Comparison of ENCODE assay signal across 29 cellular contexts in genomic region chr5:148569948-148570347, GRCh38.
DNase-seq lines count a peak whose midpoint lies in the region; ATAC-seq and TF ChIP-seq lines count a peak whose summit lies in the region.
"Had no signal": no experiment of that assay in that cellular context is flagged by ENCODE, and none has a peak within 500 bp of the region (broad histone marks: within the 10 kb centered on the region; RNA-seq: fewer than 3 reads in every experiment).

No MANE protein-coding gene starts in this region.

- H3K4me3 Mint-ChIP-seq in activated T-cell treated with anti-CD3 and anti-CD28 coated beads, Interleukin-2, amount 50 U/mL, for 72 hours, result no peak overlapping the region
- H3K4me3 Mint-ChIP-seq: activated naive CD4-positive, alpha-beta T cell treated with anti-CD3 and anti-CD28 coated beads, Interleukin-2, amount 10 ng/mL, durations not matched to agents 7 days and 5 days; naive B cell; stimulated activated naive CD8-positive, alpha-beta T cell treated with anti-CD3 and anti-CD28 coated beads, Interleukin-15, Interleukin-2, amounts not matched to agents 100 ng/mL and 50 ng/mL, for 24 hours; T-cell had no signal

- TF ChIP-seq CTCF in epithelial cell of esophagus (IDR thresholded peaks at IDR 0.05; ENCODE audit: insufficient read depth, low read depth, low read length, missing control alignments), result no peak
- no peak for TF ChIP-seq CTCF in psoas muscle (IDR thresholded peaks at IDR 0.05)

- no peaks in the 10 kb centered on the region for H3K36me3 ChIP-seq in psoas muscle (ENCODE audit: insufficient read depth in 1 of 2, low read depth in 1 of 2)
- H3K36me3 ChIP-seq: colonic mucosa, SJSA1 had no signal

- H3K27ac Mint-ChIP-seq in activated T-cell treated with anti-CD3 and anti-CD28 coated beads, Interleukin-2, amount 50 U/mL, for 72 hours, result no peak overlapping the region
- H3K27ac Mint-ChIP-seq: activated naive CD4-positive, alpha-beta T cell treated with anti-CD3 and anti-CD28 coated beads, Interleukin-2, amount 10 ng/mL, durations not matched to agents 7 days and 5 days; naive B cell; stimulated activated naive CD8-positive, alpha-beta T cell treated with anti-CD3 and anti-CD28 coated beads, Interleukin-15, Interleukin-2, amounts not matched to agents 100 ng/mL and 50 ng/mL, for 24 hours; T-cell had no signal

- no peaks in the 10 kb centered on the region for H3K4me1 ChIP-seq in psoas muscle
- H3K4me1 ChIP-seq: colonic mucosa, foreskin keratinocyte, SJSA1 had no signal

- DNase-seq in NCI-H1092 treated with DMSO at 0.1 percent for 48 hours (lab: John Stamatoyannopoulos, UW), result peak; percentile 41
- no peak for DNase-seq in NCI-H1092 (lab: John Stamatoyannopoulos, UW)
- DNase-seq in NCI-H2196 (lab: John Stamatoyannopoulos, UW; ENCODE audit: unreplicated experiment), result peak; percentile 54
- peak; percentile 52 for DNase-seq in epithelial cell of esophagus (ENCODE audit: low read depth)
- no peak for DNase-seq in psoas muscle
- no peak for DNase-seq in head of caudate nucleus
- no peak for DNase-seq in activated T-cell treated with anti-CD3 and anti-CD28 coated beads, Interleukin-2, amount 50 U/mL, for 72 hours
- DNase-seq in caudate nucleus (lab: John Stamatoyannopoulos, UW), result no peak
- DNase-seq: 8988T; activated CD4-positive, alpha-beta T cell treated with anti-CD3 and anti-CD28 coated beads, Interleukin-2, amount 50 U/mL, for 48 hours; activated naive CD4-positive, alpha-beta T cell treated with anti-CD3 and anti-CD28 coated beads, Interleukin-2, amount 10 ng/mL, durations not matched to agents 7 days and 5 days; colonic mucosa; effector memory CD4-positive, alpha-beta T cell; EL; foreskin keratinocyte; GOT3; Karpas-422; left cardiac atrium; naive B cell; NCI-H2081; NCI-H446; T-cell had no signal

- H3K9me3 Mint-ChIP-seq in activated T-cell treated with anti-CD3 and anti-CD28 coated beads, Interleukin-2, amount 50 U/mL, for 72 hours, result no peaks in the 10 kb centered on the region
- H3K9me3 Mint-ChIP-seq: activated naive CD4-positive, alpha-beta T cell treated with anti-CD3 and anti-CD28 coated beads, Interleukin-2, amount 10 ng/mL, durations not matched to agents 7 days and 5 days; stimulated activated naive CD8-positive, alpha-beta T cell treated with anti-CD3 and anti-CD28 coated beads, Interleukin-15, Interleukin-2, amounts not matched to agents 100 ng/mL and 50 ng/mL, for 24 hours; T-cell had no signal

- no peak overlapping the region for H3K4me3 ChIP-seq in epithelial cell of esophagus (ENCODE audit: low read length)
- H3K4me3 ChIP-seq in psoas muscle, result no peak overlapping the region
- H3K4me3 ChIP-seq: colonic mucosa, GM12878, SJSA1, skin epidermis had no signal

- intact Hi-C loops in psoas muscle (cut with DNase I), result no loop called here
- intact Hi-C loops in head of caudate nucleus (cut with DNase I), result no loop called here

- no peaks in the 10 kb centered on the region for H3K36me3 Mint-ChIP-seq in activated T-cell treated with anti-CD3 and anti-CD28 coated beads, Interleukin-2, amount 50 U/mL, for 72 hours (ENCODE audit: insufficient read depth in 2 of 2)
- H3K36me3 Mint-ChIP-seq: activated naive CD4-positive, alpha-beta T cell treated with anti-CD3 and anti-CD28 coated beads, Interleukin-2, amount 10 ng/mL, durations not matched to agents 7 days and 5 days; naive B cell; T-cell had no signal

- peak in 3 of 4 donors; percentile 46 to 57 (median 50) for ATAC-seq in psoas muscle
- ATAC-seq in activated T-cell treated with anti-CD3 and anti-CD28 coated beads, Interleukin-2, amount 50 U/mL, for 72 hours (replicated peaks in 1 of 2), result no peak
- ATAC-seq: activated CD4-positive, CD25-positive, alpha-beta regulatory T cell treated with anti-CD3 and anti-CD28 coated beads, Interleukin-2, amount 50 U/mL, for 24 hours; esophagus mucosa; foreskin keratinocyte; GM12878; Panc1; T-cell had no signal

- H3K27me3 ChIP-seq in psoas muscle (ENCODE audit: insufficient read depth in 3 of 3, low read length in 2 of 3), result no peaks in the 10 kb centered on the region
- H3K27me3 ChIP-seq: colonic mucosa, SJSA1 had no signal

- H3K27ac ChIP-seq in psoas muscle (no peak overlapping the region), caudate nucleus (ENCODE audit: low read depth, low read length) (no peak overlapping the region)
- H3K27ac ChIP-seq: colonic mucosa, foreskin keratinocyte, SJSA1, skin epidermis had no signal

- H3K4me1 Mint-ChIP-seq in activated T-cell treated with anti-CD3 and anti-CD28 coated beads, Interleukin-2, amount 50 U/mL, for 72 hours (ENCODE audit: low read depth), result no peaks in the 10 kb centered on the region
- H3K4me1 Mint-ChIP-seq: activated naive CD4-positive, alpha-beta T cell treated with anti-CD3 and anti-CD28 coated beads, Interleukin-2, amount 10 ng/mL, durations not matched to agents 7 days and 5 days; naive B cell; T-cell had no signal

- peaks cover 26% of the 10 kb centered on the region for H3K27me3 Mint-ChIP-seq in activated T-cell treated with anti-CD3 and anti-CD28 coated beads, Interleukin-2, amount 50 U/mL, for 72 hours (ENCODE audit: low read depth)
- H3K27me3 Mint-ChIP-seq: activated naive CD4-positive, alpha-beta T cell treated with anti-CD3 and anti-CD28 coated beads, Interleukin-2, amount 10 ng/mL, durations not matched to agents 7 days and 5 days had no signal

- no peaks in the 10 kb centered on the region for H3K9me3 ChIP-seq in psoas muscle
- H3K9me3 ChIP-seq: colonic mucosa, SJSA1 had no signal

Comparison
In these comparisons a context has a peak if more than half of its experiments do, and no peak if none do; other contexts are left out.
1. DNase-seq: peak in NCI-H1092 treated with DMSO at 0.1 percent for 48 hours (single experiment), NCI-H2196 (single experiment) and epithelial cell of esophagus (single experiment); none in NCI-H1092 (single experiment), psoas muscle (0 of 2), head of caudate nucleus (0 of 42), activated T-cell treated with anti-CD3 and anti-CD28 coated beads, Interleukin-2, amount 50 U/mL, for 72 hours (0 of 2) and caudate nucleus (0 of 61).
2. ATAC-seq: peak in psoas muscle (3 of 4); none in activated T-cell treated with anti-CD3 and anti-CD28 coated beads, Interleukin-2, amount 50 U/mL, for 72 hours (0 of 2).